1 cellular context compared by ENCODE assay signal in the genomic region with DNA sequence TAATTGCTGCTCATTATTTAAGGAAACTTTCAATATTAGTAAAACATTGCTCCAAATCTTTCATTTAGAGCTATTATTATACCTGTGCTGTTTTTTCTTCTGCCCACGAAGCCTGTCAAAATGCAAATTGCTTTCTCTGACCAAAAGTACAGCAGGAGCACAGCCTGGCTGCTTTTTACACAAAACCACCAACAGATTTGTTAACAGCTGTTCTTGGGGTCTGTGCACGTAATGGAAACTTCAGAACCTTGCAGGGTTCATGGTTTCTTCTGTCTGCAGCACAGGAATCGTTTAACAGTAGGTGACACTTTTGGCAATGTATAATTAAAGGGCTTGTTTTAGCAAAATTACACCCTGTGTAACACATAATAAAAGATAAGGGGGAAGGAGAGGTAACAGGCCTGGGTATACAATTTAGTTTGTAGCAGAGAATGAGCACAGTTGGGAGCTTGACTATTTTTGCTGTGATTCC.
A peak's percentile ranks its signal among the peaks of the same experiment; 100 is the strongest.
TF ChIP-seq lines count a peak whose summit lies in the region.

No MANE protein-coding gene starts in this region.

TF ChIP-seq in GM12878, 131 proteins besides CTCF, POLR2A, EP300 and RAD21 (continued from another document):
- TF ChIP-seq FOXK2 (IDR thresholded peaks at IDR 0.05) = no peak
- no peak for TF ChIP-seq SRF (IDR thresholded peaks at IDR 0.05; ENCODE audit: low read depth in 2 of 2, low read length in 2 of 2)
- TF ChIP-seq CHD1 (IDR thresholded peaks at IDR 0.05; ENCODE audit: low read depth, low read length) = peak; percentile 82; the same call in 1 of the 2 replicates
- no peak for TF ChIP-seq HDAC6 (IDR thresholded peaks at IDR 0.05; ENCODE audit: unreplicated experiment)
- no peak for TF ChIP-seq LARP7 (IDR thresholded peaks at IDR 0.05)
- TF ChIP-seq, protein P1, sequence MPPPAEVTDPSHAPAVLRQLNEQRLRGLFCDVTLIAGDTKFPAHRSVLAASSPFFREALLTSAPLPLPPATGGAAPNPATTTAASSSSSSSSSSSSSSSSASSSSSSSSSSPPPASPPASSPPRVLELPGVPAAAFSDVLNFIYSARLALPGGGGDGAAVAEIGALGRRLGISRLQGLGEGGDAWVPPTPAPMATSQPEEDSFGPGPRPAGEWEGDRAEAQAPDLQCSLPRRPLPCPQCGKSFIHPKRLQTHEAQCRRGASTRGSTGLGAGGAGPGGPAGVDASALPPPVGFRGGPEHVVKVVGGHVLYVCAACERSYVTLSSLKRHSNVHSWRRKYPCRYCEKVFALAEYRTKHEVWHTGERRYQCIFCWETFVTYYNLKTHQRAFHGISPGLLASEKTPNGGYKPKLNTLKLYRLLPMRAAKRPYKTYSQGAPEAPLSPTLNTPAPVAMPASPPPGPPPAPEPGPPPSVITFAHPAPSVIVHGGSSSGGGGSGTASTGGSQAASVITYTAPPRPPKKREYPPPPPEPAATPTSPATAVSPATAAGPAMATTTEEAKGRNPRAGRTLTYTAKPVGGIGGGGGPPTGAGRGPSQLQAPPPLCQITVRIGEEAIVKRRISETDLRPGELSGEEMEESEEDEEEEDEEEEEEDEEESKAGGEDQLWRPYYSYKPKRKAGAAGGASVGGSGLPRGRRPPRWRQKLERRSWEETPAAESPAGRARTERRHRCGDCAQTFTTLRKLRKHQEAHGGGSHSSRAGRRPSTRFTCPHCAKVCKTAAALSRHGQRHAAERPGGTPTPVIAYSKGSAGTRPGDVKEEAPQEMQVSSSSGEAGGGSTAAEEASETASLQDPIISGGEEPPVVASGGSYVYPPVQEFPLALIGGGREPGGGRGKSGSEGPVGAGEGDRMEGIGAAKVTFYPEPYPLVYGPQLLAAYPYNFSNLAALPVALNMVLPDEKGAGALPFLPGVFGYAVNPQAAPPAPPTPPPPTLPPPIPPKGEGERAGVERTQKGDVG (CRISPR knock-in tag; IDR thresholded peaks at IDR 0.05) = no peak
- TF ChIP-seq BACH1 (IDR thresholded peaks at IDR 0.05; ENCODE audit: borderline replicate concordance) = peak; percentile 56; the same call in 1 of the 2 replicates
- TF ChIP-seq RBBP5 (conservative IDR thresholded peaks at IDR 0.05) = 0 out of 2 replicates have a peak, but pooled peaks have one; percentile 39
- TF ChIP-seq, protein P2, sequence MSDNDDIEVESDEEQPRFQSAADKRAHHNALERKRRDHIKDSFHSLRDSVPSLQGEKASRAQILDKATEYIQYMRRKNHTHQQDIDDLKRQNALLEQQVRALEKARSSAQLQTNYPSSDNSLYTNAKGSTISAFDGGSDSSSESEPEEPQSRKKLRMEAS (IDR thresholded peaks at IDR 0.05; ENCODE audit: low read depth, low read length) = no peak
- TF ChIP-seq BCL11A (IDR thresholded peaks at IDR 0.05; ENCODE audit: low read depth, low read length) = peak; percentile 96
TF ChIP-seq in GM12878: peak in this region for 67.
